ENCODE assay signal across 25 cellular contexts in the genomic region with DNA sequence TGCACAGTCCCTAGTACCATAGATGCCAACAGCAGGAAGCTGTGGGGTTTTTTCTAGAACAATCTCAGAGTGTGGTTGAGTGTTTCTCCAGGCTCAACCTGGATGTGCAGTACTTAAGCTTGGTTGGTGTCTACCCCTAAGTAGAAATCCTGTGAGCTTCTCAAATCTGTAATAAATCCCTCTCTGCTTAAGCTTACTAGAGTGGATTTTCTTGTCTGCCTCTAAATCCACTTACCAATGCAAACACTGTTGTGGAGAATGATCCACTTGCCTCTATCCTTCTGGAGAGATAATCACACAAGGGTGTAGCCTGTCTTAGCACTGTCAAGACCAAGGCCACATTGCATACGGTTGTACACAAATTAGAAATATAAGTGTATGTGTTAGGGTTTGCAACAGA. TPM values are rescaled to one million over a fixed set of nuclear protein-coding genes. Genes with fewer than 3 reads are reported as not detected.
"Had no signal": no experiment of that assay in that cellular context is flagged by ENCODE, and none has a peak within 500 bp of the region (broad histone marks: within the 10 kb centered on the region; RNA-seq: fewer than 3 reads in every experiment).

No MANE protein-coding gene starts in this region.

- H3K36me3 Mint-ChIP-seq: activated naive CD4-positive, alpha-beta T cell treated with anti-CD3 and anti-CD28 coated beads, Interleukin-2, amount 10 ng/mL, durations not matched to agents 7 days and 5 days; activated naive CD8-positive, alpha-beta T cell treated with anti-CD3 and anti-CD28 coated beads for 36 hours had no signal

- ATAC-seq: activated T-helper 17 cell treated with anti-CD3 and anti-CD28 coated beads, Interleukin-2, amount 50 U/mL, for 72 hours; K562 had no signal

- H3K4me1 Mint-ChIP-seq: activated naive CD4-positive, alpha-beta T cell treated with anti-CD3 and anti-CD28 coated beads, Interleukin-2, amount 10 ng/mL, durations not matched to agents 7 days and 5 days; activated naive CD8-positive, alpha-beta T cell treated with anti-CD3 and anti-CD28 coated beads for 36 hours; activated T-helper 17 cell treated with anti-CD3 and anti-CD28 coated beads, Interleukin-2, amount 50 U/mL, for 72 hours had no signal

- H3K9me3 Mint-ChIP-seq: activated naive CD4-positive, alpha-beta T cell treated with anti-CD3 and anti-CD28 coated beads, Interleukin-2, amount 10 ng/mL, durations not matched to agents 7 days and 5 days; activated T-helper 17 cell treated with anti-CD3 and anti-CD28 coated beads, Interleukin-2, amount 50 U/mL, for 72 hours had no signal

- H3K4me3 Mint-ChIP-seq: activated CD4-positive, alpha-beta memory T cell treated with anti-CD3 and anti-CD28 coated beads, Interleukin-2, amount 10 ng/mL, durations not matched to agents 7 days and 5 days; activated naive CD4-positive, alpha-beta T cell treated with anti-CD3 and anti-CD28 coated beads, Interleukin-2, amount 10 ng/mL, durations not matched to agents 7 days and 5 days; activated naive CD8-positive, alpha-beta T cell treated with anti-CD3 and anti-CD28 coated beads for 36 hours; activated T-helper 17 cell treated with anti-CD3 and anti-CD28 coated beads, Interleukin-2, amount 50 U/mL, for 72 hours; T-helper 2 cell treated with Interferon-gamma antibody and Interleukin-4, amounts not matched to agents 5 μg/mL and 100 μg/mL, for 36 hours had no signal

- H3K4me3 ChIP-seq: K562 had no signal

- DNase-seq: activated CD4-positive, alpha-beta memory T cell treated with anti-CD3 and anti-CD28 coated beads, Interleukin-2, amount 10 ng/mL, durations not matched to agents 7 days and 5 days; activated CD4-positive, alpha-beta T cell treated with anti-CD3 and anti-CD28 coated beads, Interleukin-2, amount 50 U/mL, for 1 hour; activated CD4-positive, CD25-positive, alpha-beta regulatory T cell; activated gamma-delta T cell; activated naive CD4-positive, alpha-beta T cell treated with anti-CD3 and anti-CD28 coated beads, Interleukin-2, amount 10 ng/mL, durations not matched to agents 7 days and 5 days; activated naive CD8-positive, alpha-beta T cell treated with anti-CD3 and anti-CD28 coated beads for 36 hours; activated T-cell treated with anti-CD3 and anti-CD28 coated beads for 4 hours; activated T-cell treated with anti-CD3 and anti-CD28 coated beads, Interleukin-2, amount 50 U/mL, for 48 hours; cerebellar nuclear complex; Karpas-422; MM.1S; NCI-H1092; NCI-H1417; NCI-H1930; NCI-H345; NCI-H526; NCI-H774; NK-92 treated with Interleukin-12 subunit alpha and Interleukin-12 subunit beta, amount 100 ng/mL, for 24 hours; SIG-M5; SW 1271 had no signal

- FAIRE-seq: colon, K562 had no signal

- H3K27ac Mint-ChIP-seq: activated CD4-positive, alpha-beta memory T cell treated with anti-CD3 and anti-CD28 coated beads, Interleukin-2, amount 10 ng/mL, durations not matched to agents 7 days and 5 days; activated naive CD4-positive, alpha-beta T cell treated with anti-CD3 and anti-CD28 coated beads, Interleukin-2, amount 10 ng/mL, durations not matched to agents 7 days and 5 days; activated naive CD8-positive, alpha-beta T cell treated with anti-CD3 and anti-CD28 coated beads for 36 hours; activated T-helper 17 cell treated with anti-CD3 and anti-CD28 coated beads, Interleukin-2, amount 50 U/mL, for 72 hours; T-helper 2 cell treated with Interferon-gamma antibody and Interleukin-4, amounts not matched to agents 5 μg/mL and 100 μg/mL, for 36 hours had no signal

RNA-seq across cellular contexts. Expression of a gene that starts 43.3 kb away (rescaled TPM):
- total RNA-seq: RPMI7951 had no signal
